In the genomic region with DNA sequence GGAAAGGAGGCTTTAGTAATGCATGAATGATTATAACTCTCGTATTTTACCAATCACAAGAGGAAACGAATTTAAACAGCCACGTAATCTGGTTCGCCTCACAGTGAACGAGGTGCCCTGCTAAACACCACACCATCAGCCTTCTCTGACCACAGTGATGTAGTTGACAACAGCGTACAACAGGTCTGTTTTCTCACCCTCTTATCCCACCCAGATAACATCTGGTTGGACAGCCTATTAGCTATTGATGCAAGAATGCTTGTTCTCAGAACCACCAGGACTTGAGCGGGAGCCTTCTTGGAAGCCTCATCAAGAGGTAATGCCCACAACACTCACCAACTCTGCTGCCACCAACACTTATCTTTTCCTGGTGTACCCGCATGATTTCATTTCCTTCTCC, we compare ENCODE assay signal across 26 cellular contexts. TPM values are rescaled to one million over a fixed set of nuclear protein-coding genes. Genes with fewer than 3 reads are reported as not detected.
DNase-seq lines count a peak whose midpoint lies in the region; ATAC-seq, FAIRE-seq and TF ChIP-seq lines count a peak whose summit lies in the region.
"Had no signal": no experiment of that assay in that cellular context is flagged by ENCODE, and none has a peak within 500 bp of the region (broad histone marks: within the 10 kb centered on the region; RNA-seq: fewer than 3 reads in every experiment).

No MANE protein-coding gene starts in this region.

- intact Hi-C loops in mammary epithelial cell (cut with micrococcal nuclease): loop anchor here (1.0 kb wide), 1 partner anchor 23 kb away; a partner anchor contains a TSS
- intact Hi-C loops in MCF 10A (cut with micrococcal nuclease): no loop called here
- intact Hi-C loops in GM12878 (cut with micrococcal nuclease; ENCODE audit: unreplicated experiment): no loop called here

- no peak for TF ChIP-seq EP300 in GM12878 (IDR thresholded peaks at IDR 0.05; ENCODE audit: borderline replicate concordance in 1 of 2, control insufficient read depth in 1 of 2, low read depth in 2 of 2, low read length in 2 of 2)

- dilution Hi-C loops in mammary epithelial cell (cut with HindIII; ENCODE audit: low sequenced_read_pairs): no loop called here

- WGBS in mammary epithelial cell (ENCODE audit: low coverage, missing lambda C conversion rate): 83% methylated on average over 8 of the region's 8 CpGs
- 32% methylated on average over 8 of the region's 8 CpGs for WGBS in GM12878 (ENCODE audit: insufficient coverage, insufficient replicate concordance, low lambda C conversion rate, missing lambda C conversion rate)

- no peaks in the 10 kb centered on the region for H3K9me3 ChIP-seq in mammary epithelial cell (replicated peaks; ENCODE audit: insufficient read depth, low read length)
- no peaks in the 10 kb centered on the region for H3K9me3 ChIP-seq in GM12878 (replicated peaks; ENCODE audit: control insufficient read depth, insufficient read depth, low read length)
- no peaks in the 10 kb centered on the region for H3K9me3 ChIP-seq in subcutaneous abdominal adipose tissue (ENCODE audit: control insufficient read depth in 5 of 5, low read length in 5 of 5)
- H3K9me3 ChIP-seq: BLaER1 treated with 17β-estradiol and CSF1 and Interleukin-3, amounts not matched to agents 10 nM and 100 nM; Caco-2; MG63 had no signal

- H3K36me3 Mint-ChIP-seq in MCF 10A (ENCODE audit: insufficient read depth, unreplicated experiment) (no peaks in the 10 kb centered on the region), immature natural killer cell (no peaks in the 10 kb centered on the region)
- H3K36me3 Mint-ChIP-seq: CD4-positive, alpha-beta memory T cell had no signal

- in situ Hi-C loops in mammary epithelial cell (cut with MboI; ENCODE audit: low sequenced_read_pairs in 2 of 2): no loop called here
- in situ Hi-C loops in GM12878 (cut with MboI): no loop called here

- H3K4me3 ChIP-seq in mammary epithelial cell (replicated peaks in 1 of 3; ENCODE audit: insufficient read depth in 1 of 3, low read depth in 2 of 3, low read length in 3 of 3) (no peak overlapping the region), GM12878 (no peak overlapping the region), subcutaneous abdominal adipose tissue (ENCODE audit: low read depth in 1 of 5, low read length in 5 of 5) (no peak overlapping the region)
- H3K4me3 ChIP-seq: BLaER1 treated with 17β-estradiol and CSF1 and Interleukin-3, amounts not matched to agents 10 nM and 100 nM; MG63 had no signal

- H3K79me2 ChIP-seq in mammary epithelial cell (ENCODE audit: insufficient read depth, low read length) (no peaks in the 10 kb centered on the region), GM12878 (ENCODE audit: control insufficient read depth, insufficient read depth, low read length) (no peaks in the 10 kb centered on the region)

- H2AFZ ChIP-seq in mammary epithelial cell (ENCODE audit: low read depth, low read length) (peak overlapping the region; percentile 20), GM12878 (ENCODE audit: control insufficient read depth, low read depth, low read length) (no peak overlapping the region)

- POLR2A ChIA-PET in MCF 10A (lab: Yijun Ruan, JAX): no interaction called here
- POLR2A ChIA-PET in GM12878 (lab: Charles Lee): no interaction called here

- no peaks in the 10 kb centered on the region for H3K9me3 Mint-ChIP-seq in MCF 10A (ENCODE audit: unreplicated experiment)
- H3K9me3 Mint-ChIP-seq in immature natural killer cell: no peaks in the 10 kb centered on the region
- H3K9me3 Mint-ChIP-seq: CD4-positive, alpha-beta memory T cell had no signal

- TF ChIP-seq CTCF in mammary epithelial cell (conservative IDR thresholded peaks at IDR 0.05 in 1 of 2, IDR thresholded peaks at IDR 0.05 in 1 of 2; ENCODE audit: extremely low read depth in 1 of 2, insufficient read depth in 1 of 2, low read depth in 1 of 2, low read length in 2 of 2) (no peak), MCF 10A (IDR thresholded peaks at IDR 0.05; ENCODE audit: unreplicated experiment) (no peak), GM12878 (IDR thresholded peaks at IDR 0.05 in 2 of 3, conservative IDR thresholded peaks at IDR 0.05 in 1 of 3; ENCODE audit: control insufficient read depth in 2 of 3, extremely low read depth in 1 of 3, insufficient read depth in 1 of 3, low read depth in 3 of 3, low read length in 3 of 3) (no peak)

- BruUV-seq in mammary epithelial cell (replicated peaks; lab: Mats Ljungman, UMichigan) (no TSS peak), MCF 10A (replicated peaks; lab: Mats Ljungman, UMichigan) (no TSS peak), GM12878 (replicated peaks; lab: Mats Ljungman, UMichigan) (no TSS peak)

- no peak for DNase-seq in mammary epithelial cell
- DNase-seq in MCF 10A (ENCODE audit: unreplicated experiment): no peak
- no peak for DNase-seq in GM12878 (ENCODE audit: low read depth, low spot score)
- peak in 2 of 3 donors; percentile 7 to 10 for DNase-seq in immature natural killer cell
- no peak for DNase-seq in germinal center (ENCODE audit: low spot score)
- DNase-seq: ACHN; Caco-2; CD4-positive, alpha-beta memory T cell; DMS 273 treated with DMSO at 0.1 percent for 48 hours; DMS79 treated with DMSO at 0.1 percent for 48 hours; Kasumi-1; MG63; NCI-H1092 treated with DMSO at 0.1 percent for 48 hours; NCI-H1436 treated with DMSO at 0.1 percent for 48 hours; NCI-H1930; NCI-H510A; NCI-H748 treated with DMSO at 0.1 percent for 48 hours; NK-92 treated with Interleukin-12 subunit alpha and Interleukin-12 subunit beta, amount 100 ng/mL, for 24 hours; OCI-M1 had no signal

- RAD21 ChIA-PET in GM12878 (lab: Charles Lee; ENCODE audit: unreplicated experiment): interaction anchor here (0.7 kb wide), 1 partner anchor 66 kb away, joined by 4 read pairs; no protein-coding TSS in a partner anchor

- H3K36me3 ChIP-seq in mammary epithelial cell (ENCODE audit: insufficient read depth, low read length) (no peaks in the 10 kb centered on the region), GM12878 (ENCODE audit: control insufficient read depth in 2 of 2, insufficient read depth in 2 of 2, low read length in 1 of 2) (no peaks in the 10 kb centered on the region), subcutaneous abdominal adipose tissue (ENCODE audit: control insufficient read depth in 5 of 5, insufficient read depth in 5 of 5, low read length in 5 of 5) (peaks cover 4 to 17% (median 7%) of the 10 kb centered on the region in 5 donors)
- H3K36me3 ChIP-seq: MG63 had no signal

- no peaks in the 10 kb centered on the region for H4K20me1 ChIP-seq in mammary epithelial cell (ENCODE audit: insufficient read depth, low read length)
- H4K20me1 ChIP-seq in GM12878 (ENCODE audit: control insufficient read depth, insufficient read depth): no peaks in the 10 kb centered on the region
- H4K20me1 ChIP-seq: BLaER1 treated with 17β-estradiol and CSF1 and Interleukin-3, amounts not matched to agents 10 nM and 100 nM had no signal

- no peak for TF ChIP-seq RAD21 in GM12878 (IDR thresholded peaks at IDR 0.05; ENCODE audit: insufficient read depth, low read depth, low read length)

- TF ChIP-seq POLR2A in GM12878 (IDR thresholded peaks at IDR 0.05; ENCODE audit: low read depth, low read length) (no peak), GM18505 (IDR thresholded peaks at IDR 0.05; ENCODE audit: borderline replicate concordance, extremely low read depth, insufficient read depth, insufficient read length) (no peak)

- H3K4me3 Mint-ChIP-seq in MCF 10A (ENCODE audit: unreplicated experiment) (no peak overlapping the region), immature natural killer cell (peak overlapping the region in 1 of 5 donors; percentile 40)
- H3K4me3 Mint-ChIP-seq: CD4-positive, alpha-beta memory T cell had no signal

- ATAC-seq in GM12878: peak; percentile 81
- ATAC-seq in HG02973 (IDR thresholded peaks at IDR 0.05; ENCODE audit: unreplicated experiment): no peak
- ATAC-seq in GM18505 (IDR thresholded peaks at IDR 0.05; ENCODE audit: unreplicated experiment): no peak

- H3K27ac ChIP-seq in mammary epithelial cell (ENCODE audit: insufficient read depth, low read depth, low read length) (no peak overlapping the region), GM12878 (ENCODE audit: control insufficient read depth, insufficient read depth) (no peak overlapping the region), subcutaneous abdominal adipose tissue (ENCODE audit: low read depth, low read length) (peak overlapping the region; percentile 74)
- H3K27ac ChIP-seq: 22Rv1; BLaER1 treated with 17β-estradiol and CSF1 and Interleukin-3, amounts not matched to agents 10 nM and 100 nM had no signal

- H3K4me1 ChIP-seq in mammary epithelial cell (ENCODE audit: insufficient read depth, low read length) (peaks cover 20% of the 10 kb centered on the region), GM12878 (ENCODE audit: control insufficient read depth, insufficient read depth, low read length) (no peaks in the 10 kb centered on the region), subcutaneous abdominal adipose tissue (ENCODE audit: control insufficient read depth in 5 of 5, insufficient read depth in 5 of 5, low read length in 5 of 5) (peaks cover 0 to 52% (median 37%) of the 10 kb centered on the region in 5 donors)

- CTCF ChIA-PET in mammary epithelial cell (lab: Charles Lee; ENCODE audit: low non-redundant PET): no interaction called here
- CTCF ChIA-PET in MCF 10A (lab: Yijun Ruan, JAX): interaction anchor here (1.1 kb wide), 1 partner anchor 11 kb away, joined by 3 read pairs; no protein-coding TSS in a partner anchor
- CTCF ChIA-PET in GM12878 (lab: Yijun Ruan, JAX): no interaction called here

- H3K27me3 Mint-ChIP-seq in MCF 10A (ENCODE audit: insufficient read depth, unreplicated experiment) (no peaks in the 10 kb centered on the region), immature natural killer cell (ENCODE audit: low read depth in 3 of 3) (peaks cover 3 to 7% (median 5%) of the 10 kb centered on the region in 3 donors)

- FAIRE-seq in GM12878 (lab: Jason Lieb, UNC): no peak
- FAIRE-seq: H1, RCC 7860 had no signal

- H3K4me1 Mint-ChIP-seq in MCF 10A (ENCODE audit: insufficient read depth, unreplicated experiment) (no peaks in the 10 kb centered on the region), immature natural killer cell (peaks cover 0 to 7% of the 10 kb centered on the region in 2 donors)
- H3K4me1 Mint-ChIP-seq: CD4-positive, alpha-beta memory T cell had no signal

- H3K27ac Mint-ChIP-seq in MCF 10A (ENCODE audit: low read depth, unreplicated experiment) (no peak overlapping the region), immature natural killer cell (no peak overlapping the region)
- H3K27ac Mint-ChIP-seq: CD4-positive, alpha-beta memory T cell had no signal

- H3K4me2 ChIP-seq in mammary epithelial cell (ENCODE audit: insufficient read depth, low read depth, low read length): no peak overlapping the region
- H3K4me2 ChIP-seq in GM12878 (ENCODE audit: control insufficient read depth, insufficient read depth): no peak overlapping the region

- H3K27me3 ChIP-seq in mammary epithelial cell (ENCODE audit: insufficient read depth, low read length) (no peaks in the 10 kb centered on the region), GM12878 (replicated peaks in 1 of 2; ENCODE audit: control insufficient read depth in 2 of 2, insufficient read depth in 2 of 2, low read length in 1 of 2) (no peaks in the 10 kb centered on the region), subcutaneous abdominal adipose tissue (ENCODE audit: control insufficient read depth in 5 of 5, insufficient read depth in 4 of 5, low read length in 5 of 5) (no peaks in the 10 kb centered on the region)
- H3K27me3 ChIP-seq: BLaER1 treated with 17β-estradiol and CSF1 and Interleukin-3, amounts not matched to agents 10 nM and 100 nM; MG63 had no signal

- no peak overlapping the region for H3K9ac ChIP-seq in mammary epithelial cell (ENCODE audit: insufficient read depth, low read length)
- H3K9ac ChIP-seq in GM12878 (ENCODE audit: control insufficient read depth, insufficient read depth, low read length): no peak overlapping the region
- no peak overlapping the region for H3K9ac ChIP-seq in subcutaneous abdominal adipose tissue (ENCODE audit: low read length in 5 of 5)
- H3K9ac ChIP-seq: BLaER1 treated with 17β-estradiol and CSF1 and Interleukin-3, amounts not matched to agents 10 nM and 100 nM had no signal

- SMC1A ChIA-PET in GM12878 (lab: Charles Lee; ENCODE audit: uncharacterized antibody, unreplicated experiment): interaction anchor here (1.6 kb wide), 1 partner anchor 62 kb away, joined by 4 read pairs; no protein-coding TSS in a partner anchor

RNA-seq across cellular contexts. Expression of a gene that starts 23.3 kb away (rescaled TPM):
- total RNA-seq in mammary epithelial cell (10 to 100 TPM; 21.7 to 24.2 TPM), MCF 10A (2022) (5.9 and 9.6 TPM in 2 replicates), GM12878 (2014; rRNA removed) (3.2 and 3.4 TPM in 2 replicates), GM12878 (2014; rRNA removed; fragmentation: Illumina TruSeq; extraction: Trizol) (3.1 and 3.9 TPM in 2 replicates), GM12878 (2021) (3.4 TPM in 2 replicates)
- polyA plus RNA-seq in mammary epithelial cell (14.3 TPM), GM12878 (2011; rRNA removed) (0.20 and 0.23 TPM in 2 replicates), GM12878 (2014; fragmentation: Illumina TruSeq; extraction: Trizol) (3.6 and 4.5 TPM in 2 replicates), GM12878 (2014; fragmentation: Nextera tagmentation; extraction: Ambion mirVana) (1 to 10 TPM; 3.5 to 4.0 TPM), GM12878 (2014; rRNA removed) (2.0 and 4.4 TPM in 2 replicates), GM12878 (2016; fragmentation: Nextera tagmentation; extraction: Ambion mirVana) (1 to 10 TPM; 3.0 to 3.3 TPM), immature natural killer cell (under 1 TPM in 1 of 3 donors, not detected in 2; 0.08 TPM)
- 106 TPM for polyA minus RNA-seq in mammary epithelial cell
- 17.0 and 21.9 TPM in 2 replicates for total RNA-seq in GM12878 (2013; cell fraction: nucleolus; rRNA removed)
- polyA plus RNA-seq in GM12878 (2011; ENCODE audit: low read depth): not detected
- 0.07 and 0.13 TPM in 2 replicates for polyA plus RNA-seq in GM12878 (2011; cell fraction: cytosol; rRNA removed)
- polyA plus RNA-seq in GM12878 (2011; cell fraction: nucleus; rRNA removed): 0.22 and 0.39 TPM in 2 replicates
- polyA plus RNA-seq in GM12878 (2012): 0.14 TPM in 1 of 2 replicates, not detected in the other
- polyA minus RNA-seq in GM12878 (2011; rRNA and poly(A)+ RNA removed): 1.2 TPM in 1 of 2 replicates, not detected in the other
- polyA minus RNA-seq in GM12878 (2011; cell fraction: cytosol; rRNA and poly(A)+ RNA removed): 2.7 TPM in 1 of 2 replicates, not detected in the other
- 0.38 and 0.97 TPM in 2 replicates for polyA minus RNA-seq in GM12878 (2011; cell fraction: nucleus; rRNA and poly(A)+ RNA removed)
- polyA plus RNA-seq: CD4-positive, alpha-beta memory T cell had no signal

Comparison
In these comparisons a context has a peak if more than half of its experiments do, and no peak if none do; other contexts are left out.
1. DNase-seq: peak in immature natural killer cell (2 of 3); none in mammary epithelial cell (single experiment), MCF 10A (single experiment), GM12878 (single experiment) and germinal center (single experiment).